ENCODE assay signal across 11 cellular contexts in the genomic region with DNA sequence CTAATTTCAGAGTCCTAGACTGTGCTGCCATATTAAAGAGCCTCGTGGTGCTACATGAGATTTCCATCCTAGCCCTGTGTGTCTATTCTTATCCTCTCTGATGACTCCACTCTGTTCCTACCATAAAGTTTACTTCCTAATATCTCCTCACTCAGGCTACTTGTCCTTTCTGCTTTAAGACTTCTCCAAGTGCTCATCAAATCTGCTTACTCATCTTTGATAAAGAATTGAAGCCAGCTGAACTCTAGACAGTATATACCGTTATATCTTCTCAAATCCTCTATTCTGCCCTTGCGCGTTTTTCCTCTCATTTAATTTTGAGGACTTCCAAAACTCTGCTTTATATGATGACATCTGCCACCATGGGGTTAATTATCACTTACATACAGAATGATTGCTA.
"Had no signal": no experiment of that assay in that cellular context is flagged by ENCODE, and none has a peak within 500 bp of the region (broad histone marks: within the 10 kb centered on the region; RNA-seq: fewer than 3 reads in every experiment).

No MANE protein-coding gene starts in this region.

- H2AFZ ChIP-seq: GM23248, GM23338 had no signal

- H3K4me2 ChIP-seq: GM23338 had no signal

- DNase-seq: GM23248, GOT3, H7, H9, HCEC 1CT, HFFc6 had no signal

- H3K4me3 ChIP-seq: GM23248, GM23338, HAP-1 had no signal

- H3K27ac ChIP-seq: GM23248 had no signal

- FAIRE-seq: H1, H54 had no signal

- H3K36me3 ChIP-seq: HAP-1 had no signal

- ATAC-seq: GM23338, HCT116 had no signal

- H3K4me1 ChIP-seq: HAP-1 had no signal

- H3K9me3 ChIP-seq: HAP-1 had no signal

- H3K9ac ChIP-seq: GM23248 had no signal
